Comparison of ENCODE assay signal across 18 cellular contexts in the genomic region with DNA sequence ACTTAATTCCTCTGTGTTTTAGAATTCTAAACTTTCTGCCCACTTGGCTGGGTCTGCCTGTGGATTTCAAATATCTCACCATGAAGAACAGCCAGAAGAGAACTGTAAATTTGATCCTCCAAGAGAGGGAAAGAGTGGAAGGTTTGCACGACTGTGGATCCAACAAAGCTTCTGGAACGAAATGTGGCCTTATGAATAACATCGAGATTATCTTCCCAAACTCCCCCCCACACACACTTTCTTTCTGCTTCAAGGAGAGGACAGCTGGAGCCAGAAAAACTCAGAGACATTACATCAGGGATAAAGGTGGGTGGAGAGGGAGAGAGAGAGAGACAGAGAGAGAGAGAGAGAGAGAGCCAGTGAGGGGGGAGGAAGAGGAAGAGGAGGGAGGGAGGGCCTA.
"Had no signal": no experiment of that assay in that cellular context is flagged by ENCODE, and none has a peak within 500 bp of the region (broad histone marks: within the 10 kb centered on the region; RNA-seq: fewer than 3 reads in every experiment).

No MANE protein-coding gene starts in this region.

- DNase-seq: activated B cell treated with CpG ODN at 0.5 μM for 24 hours; activated CD4-positive, alpha-beta T cell treated with anti-CD3 and anti-CD28 coated beads, Interleukin-2, amount 10 ng/mL, durations not matched to agents 24 days and 14 days; activated CD8-positive, alpha-beta memory T cell treated with anti-CD3 and anti-CD28 coated beads, Interleukin-2, amount 50 U/mL, for 4 hours; activated CD8-positive, alpha-beta T cell treated with anti-CD3 and anti-CD28 coated beads, Interleukin-2, amount 10 ng/mL, durations not matched to agents 7 days and 5 days; activated effector memory CD4-positive, alpha-beta T cell treated with anti-CD3 and anti-CD28 coated beads, Interleukin-2, amount 50 U/mL, for 16 hours; activated T-cell treated with anti-CD3 and anti-CD28 coated beads, Interleukin-2, amount 50 U/mL, for 48 hours; caudate nucleus; colonic mucosa; ovary; small intestine; stimulated activated CD4-positive, alpha-beta T cell treated with anti-CD3 and anti-CD28 coated beads, Interleukin-4, amount 100 ng/mL, for 4 hours; stimulated activated CD8-positive, alpha-beta memory T cell treated with anti-CD3 and anti-CD28 coated beads, Interleukin-4, amount 100 ng/mL, for 48 hours; stimulated activated naive CD4-positive, alpha-beta T cell treated with Interleukin-2 at 50 U/mL for 16 hours; substantia nigra; SW 1271; trophoblast cell had no signal

- H3K4me1 ChIP-seq: colonic mucosa had no signal

- H3K27ac ChIP-seq: colonic mucosa, ovary had no signal

- ATAC-seq: activated CD8-positive, alpha-beta T cell treated with anti-CD3 and anti-CD28 coated beads, Interleukin-2, amount 10 ng/mL, durations not matched to agents 7 days and 5 days; left lobe of liver; natural killer cell treated with Interleukin-12 subunit alpha and Interleukin-12 subunit beta and Interleukin-15 and Interleukin-18, amount 100 ng/mL, for 72 hours had no signal

- H3K4me3 ChIP-seq: colonic mucosa, ovary had no signal

- H3K36me3 ChIP-seq: colonic mucosa, ovary had no signal

- H3K27me3 ChIP-seq: colonic mucosa, ovary had no signal

- H3K9me3 ChIP-seq: colonic mucosa, ovary had no signal
